ENCODE assay signal across 14 cellular contexts in the genomic region with DNA sequence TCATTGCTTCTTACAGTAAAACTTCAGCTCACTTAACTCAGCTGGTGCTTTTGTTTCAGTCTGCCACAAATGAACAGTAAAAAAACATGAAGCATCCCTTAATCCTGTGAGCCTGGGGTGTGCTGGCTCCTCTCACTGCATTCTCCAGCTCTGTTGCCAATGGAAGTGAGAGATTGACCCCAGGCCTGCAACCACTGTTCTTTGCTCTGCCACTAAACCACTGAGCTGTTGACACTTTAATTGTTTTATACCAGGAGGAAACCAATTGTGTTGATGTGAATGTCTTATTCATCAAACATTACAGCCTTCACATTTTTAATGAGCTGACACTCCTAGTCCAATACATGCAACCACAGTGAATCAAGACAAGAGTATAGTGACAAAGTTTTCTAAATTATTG.
DNase-seq lines count a peak whose midpoint lies in the region; ATAC-seq and TF ChIP-seq lines count a peak whose summit lies in the region.
"Had no signal": no experiment of that assay in that cellular context is flagged by ENCODE, and none has a peak within 500 bp of the region (broad histone marks: within the 10 kb centered on the region; RNA-seq: fewer than 3 reads in every experiment).

No MANE protein-coding gene starts in this region.

- H3K36me3 ChIP-seq in upper lobe of left lung, result no peaks in the 10 kb centered on the region

- TF ChIP-seq CTCF in upper lobe of left lung (IDR thresholded peaks at IDR 0.05), result no peak
- TF ChIP-seq CTCF in progenitor cell of endocrine pancreas (IDR thresholded peaks at IDR 0.05; ENCODE audit: unreplicated experiment), result no peak
- TF ChIP-seq CTCF in dorsolateral prefrontal cortex (IDR thresholded peaks at IDR 0.05 in 54 of 56, conservative IDR thresholded peaks at IDR 0.05 in 2 of 56; ENCODE audit: low read depth in 1 of 56, partially characterized antibody in 56 of 56), result no peak

- DNase-seq in EH (ENCODE audit: low read depth) (peak; percentile 32), NCI-H69 (lab: John Stamatoyannopoulos, UW) (peak; percentile 35), medulla oblongata (ENCODE audit: extremely low spot score) (peak; percentile 14), sciatic nerve (ENCODE audit: low spot score) (no peak), upper lobe of left lung (no peak), progenitor cell of endocrine pancreas (ENCODE audit: low spot score, unreplicated experiment) (no peak), SK-N-DZ (ENCODE audit: low spot score) (no peak), dorsolateral prefrontal cortex (no peak)
- DNase-seq: H9, NCI-H1105 treated with DMSO at 0.1 percent for 48 hours, NCI-H187, NCI-H345 had no signal

- H3K4me3 ChIP-seq in upper lobe of left lung, result no peak overlapping the region
- H3K4me3 ChIP-seq in dorsolateral prefrontal cortex, result no peak overlapping the region

- TF ChIP-seq EP300 in upper lobe of left lung (IDR thresholded peaks at IDR 0.05), result no peak

- no peaks in the 10 kb centered on the region for H3K4me1 ChIP-seq in upper lobe of left lung

- TF ChIP-seq POLR2A in upper lobe of left lung (IDR thresholded peaks at IDR 0.05), result no peak

- H3K27me3 Mint-ChIP-seq in progenitor cell of endocrine pancreas, result no peaks in the 10 kb centered on the region

- H3K27ac ChIP-seq in upper lobe of left lung (no peak overlapping the region), dorsolateral prefrontal cortex (no peak overlapping the region)
- H3K27ac ChIP-seq: RWPE1 had no signal

- H3K9me3 ChIP-seq in upper lobe of left lung, result no peaks in the 10 kb centered on the region

- no peak overlapping the region for H3K4me3 Mint-ChIP-seq in progenitor cell of endocrine pancreas (ENCODE audit: low read depth)
- H3K4me3 Mint-ChIP-seq: CD14-positive monocyte, H9 had no signal

- intact Hi-C loops in sciatic nerve (cut with DNase I), result no loop called here
- intact Hi-C loops in dorsolateral prefrontal cortex (cut with DNase I), result no loop called here

- H3K4me1 Mint-ChIP-seq in progenitor cell of endocrine pancreas (ENCODE audit: low read depth), result peaks cover 4% of the 10 kb centered on the region

- H3K27ac Mint-ChIP-seq in progenitor cell of endocrine pancreas, result no peak overlapping the region
- H3K27ac Mint-ChIP-seq: CD14-positive monocyte had no signal

- H3K36me3 Mint-ChIP-seq in progenitor cell of endocrine pancreas (ENCODE audit: insufficient read depth), result peaks cover 1% of the 10 kb centered on the region

- H3K27me3 ChIP-seq in upper lobe of left lung (no peaks in the 10 kb centered on the region), dorsolateral prefrontal cortex (no peaks in the 10 kb centered on the region)

- no peaks in the 10 kb centered on the region for H3K9me3 Mint-ChIP-seq in progenitor cell of endocrine pancreas (ENCODE audit: low read depth)
- H3K9me3 Mint-ChIP-seq: CD14-positive monocyte, H9 had no signal

- ATAC-seq in sciatic nerve, result peak; percentile 68
- no peak for ATAC-seq in upper lobe of left lung (ENCODE audit: low FRiP score in 2 of 2)

Comparison
In these comparisons a context has a peak if more than half of its experiments do, and no peak if none do; other contexts are left out.
1. DNase-seq: peak in EH (single experiment), NCI-H69 (single experiment) and medulla oblongata (single experiment); none in sciatic nerve (single experiment), upper lobe of left lung (0 of 2), progenitor cell of endocrine pancreas (single experiment), SK-N-DZ (single experiment) and dorsolateral prefrontal cortex (0 of 10).